In genomic region chr16:1930338-1930720, GRCh38 we compare ENCODE assay signal across 1 cellular context.
A peak's percentile ranks its signal among the peaks of the same experiment; 100 is the strongest.
TF ChIP-seq lines count a peak whose summit lies in the region.

No MANE protein-coding gene starts in this region.

TF ChIP-seq in K562, 482 proteins besides CTCF, POLR2A, EP300 and RAD21:
- TF ChIP-seq CREB5 (CRISPR knock-in tag; IDR thresholded peaks at IDR 0.05), result no peak
- TF ChIP-seq PCBP1 (IDR thresholded peaks at IDR 0.05; ENCODE audit: low read depth, low read length, poor library complexity, severe bottlenecking), result peak; percentile 61
- TF ChIP-seq ZNF740 (CRISPR knock-in tag; IDR thresholded peaks at IDR 0.05), result no peak
- 0 out of 4 replicates have a peak, but pooled peaks of 1 of the 2 experiments have one; percentile 10 for TF ChIP-seq ZNF740 (tag; IDR thresholded peaks at IDR 0.05)
